ENCODE assay signal across 18 cellular contexts in the genomic region with DNA sequence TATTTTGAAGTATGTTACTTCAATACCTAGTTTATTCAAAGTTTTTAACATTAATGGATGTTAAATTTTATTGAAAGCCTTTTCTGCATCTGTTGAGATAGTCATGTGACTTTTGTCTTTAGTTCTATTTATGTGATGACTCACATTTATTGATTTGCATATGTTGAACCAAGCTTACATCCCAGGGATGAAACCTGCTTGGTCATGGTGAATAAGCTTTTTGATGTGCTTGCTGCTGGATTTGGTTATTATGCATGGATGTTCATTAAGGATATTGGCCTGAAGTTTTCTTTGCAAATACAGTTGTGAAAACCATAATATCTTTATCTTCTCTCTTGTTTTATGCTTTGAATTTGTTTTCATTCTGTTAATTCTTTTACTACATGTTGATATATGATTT.
"Had no signal": no experiment of that assay in that cellular context is flagged by ENCODE, and none has a peak within 500 bp of the region (broad histone marks: within the 10 kb centered on the region; RNA-seq: fewer than 3 reads in every experiment).

No MANE protein-coding gene starts in this region.

- H3K4me3 ChIP-seq: esophagus squamous epithelium, gastroesophageal sphincter, left ventricle myocardium inferior, ovary, prostate gland, thyroid gland, upper lobe of right lung had no signal

- H3K9me3 ChIP-seq: esophagus squamous epithelium, neutrophil, ovary, prostate gland, thyroid gland, upper lobe of right lung had no signal

- FAIRE-seq: endothelial cell of umbilical vein had no signal

- DNase-seq: activated T-cell treated with anti-CD3 and anti-CD28 coated beads, Interleukin-2, amount 50 U/mL, for 1 hour; aorta; effector memory CD8-positive, alpha-beta T cell; esophagus squamous epithelium; head of caudate nucleus; hypothalamus; left ventricle myocardium inferior; ovary; stimulated activated CD4-positive, alpha-beta T cell treated with anti-CD3 and anti-CD28 coated beads, Interleukin-4, amount 100 ng/mL, for 4 hours; stimulated activated naive CD8-positive, alpha-beta T cell treated with anti-CD3 and anti-CD28 coated beads, Interleukin-15, Interleukin-2, amounts not matched to agents 100 U/mL and 50 U/mL, for 24 hours; substantia nigra; thyroid gland; upper lobe of right lung had no signal

- ATAC-seq: activated naive CD4-positive, alpha-beta T cell treated with anti-CD3 and anti-CD28 coated beads, Interleukin-2, amount 50 U/mL, for 72 hours; effector memory CD8-positive, alpha-beta T cell; gastroesophageal sphincter; stimulated activated naive CD8-positive, alpha-beta T cell treated with anti-CD3 and anti-CD28 coated beads, Interleukin-15, Interleukin-2, amounts not matched to agents 100 U/mL and 50 U/mL, for 24 hours; upper lobe of right lung had no signal

- H3K36me3 ChIP-seq: esophagus squamous epithelium, gastroesophageal sphincter, left ventricle myocardium inferior, neutrophil, ovary, prostate gland, thyroid gland, upper lobe of right lung had no signal

- H3K4me1 ChIP-seq: esophagus squamous epithelium, gastroesophageal sphincter, left ventricle myocardium inferior, prostate gland, thyroid gland, upper lobe of right lung had no signal

- H3K27me3 ChIP-seq: esophagus squamous epithelium, gastroesophageal sphincter, neutrophil, ovary, thyroid gland, upper lobe of right lung had no signal

- H3K27ac ChIP-seq: esophagus squamous epithelium, gastroesophageal sphincter, left ventricle myocardium inferior, neutrophil, ovary, prostate gland, thyroid gland, upper lobe of right lung had no signal
